Comparison of ENCODE assay signal across 8 cellular contexts in genomic region chr10:79196470-79197461, GRCh38.
DNase-seq lines count a peak whose midpoint lies in the region; ATAC-seq and TF ChIP-seq lines count a peak whose summit lies in the region.

No MANE protein-coding gene starts in this region.

- DNase-seq in GM12864 (ENCODE audit: low read depth) (peak; percentile 5), SHP77 treated with DMSO at 0.1 percent for 48 hours (lab: John Stamatoyannopoulos, UW) (peak; percentile 5), head of caudate nucleus (peak; percentile 42 to 91 (median 75)), psoas muscle (peak; percentile 77 to 88), aorta (peak; percentile 75 to 93)
- DNase-seq in activated gamma-delta T cell treated with anti-CD3 and anti-CD28 coated beads, Interleukin-2, amount 50 U/mL, for 16 hours (ENCODE audit: low read depth) = peak; percentile 72

- ATAC-seq in HG03439 (IDR thresholded peaks at IDR 0.05; ENCODE audit: unreplicated experiment) = peak; percentile 60
- ATAC-seq in psoas muscle = peak; percentile 52 to 74 (median 64)
- ATAC-seq in aorta (ENCODE audit: low FRiP score) = peak; percentile 59
- ATAC-seq in GM21447 (IDR thresholded peaks at IDR 0.05; ENCODE audit: unreplicated experiment) = no peak

- H3K4me1 ChIP-seq in psoas muscle = peaks cover 26% of the 10 kb centered on the region
- H3K4me1 ChIP-seq in aorta (ENCODE audit: control insufficient read depth in 1 of 2, insufficient read depth in 2 of 2, low read length in 2 of 2) = no peaks in the 10 kb centered on the region

- 64 to 77% (median 68%) methylated on average over 18 of the region's 18 CpGs for WGBS in psoas muscle, 3 donors
- 60 to 62% methylated on average over 18 of the region's 18 CpGs for WGBS in aorta, 2 donors

- TF ChIP-seq CTCF in GM12864 (IDR thresholded peaks at IDR 0.05; ENCODE audit: low read depth, low read length, missing control alignments) (peak; percentile 94), psoas muscle (IDR thresholded peaks at IDR 0.05) (peak; percentile 95)

- H3K9me3 ChIP-seq in psoas muscle = no peaks in the 10 kb centered on the region
- no peaks in the 10 kb centered on the region for H3K9me3 ChIP-seq in aorta (ENCODE audit: control insufficient read depth, low read length)

- H3K36me3 ChIP-seq in psoas muscle (ENCODE audit: insufficient read depth in 1 of 2, low read depth in 1 of 2) (peaks cover 0 to 8% of the 10 kb centered on the region in 2 donors), aorta (ENCODE audit: control insufficient read depth in 1 of 2, insufficient read depth in 2 of 2, low read length in 1 of 2) (no peaks in the 10 kb centered on the region)

- H3K27ac ChIP-seq in psoas muscle (no peak overlapping the region), aorta (ENCODE audit: low read depth in 1 of 2, low read length in 2 of 2) (no peak overlapping the region)

- intact Hi-C loops in head of caudate nucleus (cut with DNase I) (loop anchor here (5.0 to 10.0 kb wide), 7 partner anchors 124 to 1149 kb away; no protein-coding TSS in a partner anchor), psoas muscle (cut with DNase I) (loop anchor here (2.0 to 10.0 kb wide), 10 partner anchors 129 to 1154 kb away; partner anchors contain the start of gene ZMIZ1 (in 1 of the 2)), aorta (cut with DNase I) (loop anchor here (2.0 to 10.0 kb wide), 7 partner anchors 129 to 1150 kb away; partner anchors contain the start of gene ZMIZ1 (in 1 of the 2))

- no peaks in the 10 kb centered on the region for H3K27me3 ChIP-seq in psoas muscle (ENCODE audit: insufficient read depth in 3 of 3, low read length in 2 of 3)
- no peaks in the 10 kb centered on the region for H3K27me3 ChIP-seq in aorta (ENCODE audit: control insufficient read depth in 1 of 2, insufficient read depth in 2 of 2, low read length in 1 of 2)

- H3K4me3 ChIP-seq in GM12864 (ENCODE audit: low read depth, low read length) = no peak overlapping the region
- no peak overlapping the region for H3K4me3 ChIP-seq in psoas muscle
- no peak overlapping the region for H3K4me3 ChIP-seq in aorta (ENCODE audit: low read length in 2 of 2)

Comparison
In these comparisons a context has a peak if more than half of its experiments do, and no peak if none do; other contexts are left out.
1. DNase-seq: peak in every context shown above with its lines; median percentile 84 in aorta; 82 in psoas muscle; 75 in head of caudate nucleus; 72 in activated gamma-delta T cell treated with anti-CD3 and anti-CD28 coated beads, Interleukin-2, amount 50 U/mL, for 16 hours; 5 in GM12864; 5 in SHP77 treated with DMSO at 0.1 percent for 48 hours.